Comparison of ENCODE assay signal across 8 cellular contexts in the genomic region with DNA sequence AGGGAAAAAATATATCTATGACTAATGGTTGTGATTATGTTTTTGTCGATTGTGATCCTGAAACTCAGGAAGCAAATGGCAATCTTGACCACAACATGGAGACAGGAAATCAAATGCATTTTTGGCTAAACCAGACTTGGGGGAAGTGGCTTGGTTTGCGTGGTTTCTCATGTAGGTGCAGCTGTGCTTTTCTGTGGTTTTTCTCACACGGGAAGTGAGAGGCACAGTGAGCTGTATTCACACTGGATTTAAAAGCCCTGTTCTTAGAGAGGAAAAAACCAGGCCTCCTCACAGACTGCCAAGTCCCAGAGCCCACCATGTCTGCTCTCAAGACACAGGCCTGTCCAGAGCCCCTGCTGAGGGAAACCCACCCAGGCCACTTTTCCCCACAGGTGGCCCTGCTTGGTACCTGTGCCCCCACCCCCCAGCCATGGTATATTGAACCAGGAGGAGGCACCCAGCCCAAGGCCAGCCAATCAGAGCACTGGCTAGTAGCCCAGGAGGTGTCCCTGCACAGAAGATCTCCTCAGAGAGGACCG. TPM values are rescaled to one million over a fixed set of nuclear protein-coding genes. Genes with fewer than 3 reads are reported as not detected.
DNase-seq lines count a peak whose midpoint lies in the region; ATAC-seq and TF ChIP-seq lines count a peak whose summit lies in the region.

No MANE protein-coding gene starts in this region.

- peak overlapping the region; percentile 89 for H4K91ac ChIP-seq in IMR-90 (ENCODE audit: insufficient read depth, low read depth, low read length)

- CTCF ChIA-PET in CD4-positive, alpha-beta memory T cell (lab: Charles Lee; ENCODE audit: partially characterized antibody): interaction anchor here (1.6 to 2.3 kb wide), 2 partner anchors 18 to 20 kb away, joined by 4 to 14 read pairs; no protein-coding TSS in a partner anchor
- CTCF ChIA-PET in IMR-90 (lab: Yijun Ruan, JAX): no interaction called here

- H3K27me3 ChIP-seq in CD4-positive, alpha-beta memory T cell (ENCODE audit: insufficient read depth, low read length): no peaks in the 10 kb centered on the region
- no peaks in the 10 kb centered on the region for H3K27me3 ChIP-seq in IMR-90 (ENCODE audit: control insufficient read depth, insufficient read depth, low read length)
- no peaks in the 10 kb centered on the region for H3K27me3 ChIP-seq in psoas muscle (ENCODE audit: insufficient read depth in 3 of 3, low read length in 2 of 3)

- H3K36me3 ChIP-seq in CD4-positive, alpha-beta memory T cell (ENCODE audit: insufficient read depth, low read length): no peaks in the 10 kb centered on the region
- H3K36me3 ChIP-seq in IMR-90 (ENCODE audit: control insufficient read depth, insufficient read depth, low read length) (no peaks in the 10 kb centered on the region), psoas muscle (ENCODE audit: insufficient read depth in 1 of 2, low read depth in 1 of 2) (no peaks in the 10 kb centered on the region)

- peak overlapping the region; percentile 96 for H2BK5ac ChIP-seq in IMR-90 (ENCODE audit: low read depth, low read length, poor library complexity, severe bottlenecking)

- H2AFZ ChIP-seq in IMR-90 (replicated peaks; ENCODE audit: low read length, poor library complexity): peak overlapping the region; percentile 0

- H3K4me1 ChIP-seq in CD4-positive, alpha-beta memory T cell (ENCODE audit: insufficient read depth, low read length): peaks cover 45% of the 10 kb centered on the region
- H3K4me1 ChIP-seq in IMR-90 (ENCODE audit: control insufficient read depth, insufficient read depth, low read length) (peaks cover 22% of the 10 kb centered on the region), psoas muscle (peaks cover 32% of the 10 kb centered on the region)

- H2BK20ac ChIP-seq in IMR-90 (ENCODE audit: low read depth, low read length): peak overlapping the region; percentile 79

- peak; percentile 18; the same call in 1 of the 2 replicates for TF ChIP-seq RAD21 in IMR-90 (IDR thresholded peaks at IDR 0.05; ENCODE audit: low read length)

- H4K5ac ChIP-seq in IMR-90 (ENCODE audit: low read depth, low read length): peak overlapping the region; percentile 45

- peaks cover 5 to 23% of the 10 kb centered on the region in 2 experiments for H3K79me1 ChIP-seq in IMR-90 (ENCODE audit: low read depth in 1 of 2, low read length in 2 of 2)

- H3K4me3 Mint-ChIP-seq in CD4-positive, alpha-beta memory T cell: peak overlapping the region; percentile 58 to 88 (median 78)

- peaks cover 0 to 5% of the 10 kb centered on the region in 2 donors for H3K27me3 Mint-ChIP-seq in CD4-positive, alpha-beta memory T cell

- H2BK120ac ChIP-seq in IMR-90 (ENCODE audit: low read depth, low read length): peak overlapping the region; percentile 78

- peak overlapping the region; percentile 36 to 84 (median 76) for H3K27ac Mint-ChIP-seq in CD4-positive, alpha-beta memory T cell

- H3K18ac ChIP-seq in IMR-90 (ENCODE audit: low read depth, low read length): peak overlapping the region; percentile 18

- in situ Hi-C loops in IMR-90 (cut with MboI; ENCODE audit: low sequenced_read_pairs): loop anchor here (10.0 to 25.0 kb wide), 3 partner anchors 157 to 590 kb away; no protein-coding TSS in a partner anchor

- WGBS in IMR-90 (ENCODE audit: extremely low coverage in 2 of 2, insufficient read length in 1 of 2), 2 experiments: 0% methylated on average over 1 of the region's 4 CpGs; no CpG with 5 or more reads in 1 of the 2 experiments
- WGBS in psoas muscle, 3 donors: 31 to 47% (median 34%) methylated on average over 4 of the region's 4 CpGs

- H3K27ac ChIP-seq in CD4-positive, alpha-beta memory T cell (ENCODE audit: low read depth, low read length): no peak overlapping the region
- peak overlapping the region; percentile 98 for H3K27ac ChIP-seq in IMR-90 (ENCODE audit: insufficient read depth, low read length)
- peak overlapping the region; percentile 93 for H3K27ac ChIP-seq in psoas muscle

- H4K8ac ChIP-seq in IMR-90 (ENCODE audit: low read depth in 2 of 2, low read length in 2 of 2): peak overlapping the region; percentile 38 to 86; a peak in 3 of 4 replicates

- ATAC-seq in GM21390 (IDR thresholded peaks at IDR 0.05; ENCODE audit: unreplicated experiment): peak; percentile 92
- ATAC-seq in IMR-90 (ENCODE audit: low read depth): peak; percentile 38
- peak in 1 of 4 donors; percentile 40 for ATAC-seq in psoas muscle

- 0 out of 2 replicates have a peak, but pooled peaks cover 3% of the 10 kb centered on the region for H4K20me1 ChIP-seq in IMR-90 (ENCODE audit: insufficient read depth, low read length)

- intact Hi-C loops in CD4-positive, alpha-beta memory T cell (cut with micrococcal nuclease): loop anchor here (2.0 to 5.0 kb wide), 2 partner anchors 17 to 35 kb away; no protein-coding TSS in a partner anchor
- intact Hi-C loops in IMR-90 (cut with micrococcal nuclease): loop anchor here (1.0 kb wide), 2 partner anchors 11 to 16 kb away; no protein-coding TSS in a partner anchor
- intact Hi-C loops in psoas muscle (cut with DNase I): no loop called here

- peak; percentile 62 to 74 (median 70) for DNase-seq in CD4-positive, alpha-beta memory T cell
- peak; percentile 99 for DNase-seq in IMR-90
- DNase-seq in activated CD4-positive, alpha-beta T cell treated with anti-CD3 and anti-CD28 coated beads for 48 hours: peak; percentile 62
- peak; percentile 83 to 99 for DNase-seq in dermis microvascular lymphatic vessel endothelial cell (ENCODE audit: low read depth in 2 of 2)
- no peak for DNase-seq in psoas muscle
- no peak for DNase-seq in GM19240 (ENCODE audit: insufficient read length, low spot score)
- no peak for DNase-seq in NCI-H1436 treated with DMSO at 0.1 percent for 48 hours (lab: John Stamatoyannopoulos, UW)

- BruUV-seq in IMR-90 (replicated peaks; lab: Mats Ljungman, UMichigan): no TSS peak

- H2BK15ac ChIP-seq in IMR-90 (ENCODE audit: low read depth, low read length): peak overlapping the region; percentile 83; the same call in 2 of the 3 replicates

- H2AK9ac ChIP-seq in IMR-90 (replicated peaks; ENCODE audit: low read depth, low read length, poor library complexity): peak overlapping the region; percentile 87

- peak overlapping the region; percentile 66 for H3K23ac ChIP-seq in IMR-90 (ENCODE audit: low read depth, low read length)

- no peak overlapping the region for H3K4me3 ChIP-seq in CD4-positive, alpha-beta memory T cell (ENCODE audit: low read length in 2 of 2)
- H3K4me3 ChIP-seq in IMR-90 (ENCODE audit: insufficient read depth, low read depth, low read length) (no peak overlapping the region), psoas muscle (peak overlapping the region; percentile 30)

- H3K56ac ChIP-seq in IMR-90 (ENCODE audit: extremely low read depth, insufficient read depth, low read length): peak overlapping the region; percentile 89

- peak overlapping the region; percentile 84 for H3K4ac ChIP-seq in IMR-90 (ENCODE audit: low read depth, low read length)

- peak overlapping the region; percentile 66; the same call in 1 of the 2 replicates for H3K9ac ChIP-seq in IMR-90 (ENCODE audit: low read depth, low read length)

- peak overlapping the region; percentile 37; the same call in 1 of the 2 replicates for H3K4me2 ChIP-seq in IMR-90 (ENCODE audit: low read depth, low read length)

- peak; percentile 65 for TF ChIP-seq POLR2A in IMR-90 (IDR thresholded peaks at IDR 0.05; ENCODE audit: low read depth, low read length)

- H3K9me3 Mint-ChIP-seq in CD4-positive, alpha-beta memory T cell: no peaks in the 10 kb centered on the region

- peaks cover 34 to 55% (median 47%) of the 10 kb centered on the region in 4 donors for H3K4me1 Mint-ChIP-seq in CD4-positive, alpha-beta memory T cell

- peaks cover 32% of the 10 kb centered on the region for H3K9me1 ChIP-seq in IMR-90 (ENCODE audit: insufficient read depth, low read length)

- H3K9me3 ChIP-seq in CD4-positive, alpha-beta memory T cell (ENCODE audit: control insufficient read depth in 1 of 2, low read length in 2 of 2): no peaks in the 10 kb centered on the region
- no peaks in the 10 kb centered on the region for H3K9me3 ChIP-seq in IMR-90 (ENCODE audit: control insufficient read depth, insufficient read depth, low read length)
- no peaks in the 10 kb centered on the region for H3K9me3 ChIP-seq in psoas muscle

- peak overlapping the region; percentile 93 for H3K14ac ChIP-seq in IMR-90 (replicated peaks; ENCODE audit: low read depth, low read length)

- H3K36me3 Mint-ChIP-seq in CD4-positive, alpha-beta memory T cell: peaks cover 0 to 22% of the 10 kb centered on the region in 2 donors

- peak overlapping the region; percentile 56 for H2AK5ac ChIP-seq in IMR-90 (ENCODE audit: low read depth, low read length)

- dilution Hi-C loops in IMR-90 (cut with HindIII; ENCODE audit: low sequenced_read_pairs, unreplicated experiment): no loop called here

- TF ChIP-seq CTCF in IMR-90 (conservative IDR thresholded peaks at IDR 0.05; ENCODE audit: low read depth, low read length) (no peak), psoas muscle (IDR thresholded peaks at IDR 0.05) (no peak)

- POLR2A ChIA-PET in CD4-positive, alpha-beta memory T cell (lab: Charles Lee; ENCODE audit: partially characterized antibody): interaction anchor here (0.6 to 2.5 kb wide), 9 partner anchors 16 to 150 kb away, joined by 3 to 8 read pairs (median 4); a partner anchor contains a TSS
- POLR2A ChIA-PET in IMR-90 (lab: Charles Lee; ENCODE audit: unreplicated experiment): interaction anchor here (0.5 kb wide), 1 partner anchor 152 kb away, joined by 4 read pairs; no protein-coding TSS in a partner anchor

TF ChIP-seq in IMR-90, 13 proteins besides CTCF, POLR2A, EP300 and RAD21 (continues in another document):
- TF ChIP-seq MXI1 (IDR thresholded peaks at IDR 0.05; ENCODE audit: borderline replicate concordance, low read depth, low read length): no peak

RNA-seq across cellular contexts. Expression of a gene that starts 46.2 kb away (rescaled TPM):
- total RNA-seq in CD4-positive, alpha-beta memory T cell: 10 to 100 TPM; 23.5 to 27.4 TPM
- polyA plus RNA-seq in CD4-positive, alpha-beta memory T cell: 10 to 100 TPM; 23.4 to 40.5 TPM
- total RNA-seq in IMR-90 (2012; rRNA removed): 14.2 and 21.1 TPM in 2 replicates
- polyA plus RNA-seq in IMR-90 (2012; rRNA removed): 12.0 and 14.8 TPM in 2 replicates
- polyA plus RNA-seq in IMR-90 (2012; cell fraction: cytosol; rRNA removed): 9.0 and 13.6 TPM in 2 replicates
- polyA plus RNA-seq in IMR-90 (2012; cell fraction: nucleus; rRNA removed; ENCODE audit: low replicate concordance): 7.5 and 11.5 TPM in 2 replicates
- total RNA-seq in dermis microvascular lymphatic vessel endothelial cell: 32.6 and 43.6 TPM in 2 replicates
- total RNA-seq in psoas muscle: 10 to 100 TPM in 2 of 4 donors, 1 to 10 TPM in 2; 8.6 to 15.2 (median 10.5) TPM
- polyA plus RNA-seq in psoas muscle: 10 to 100 TPM in 1 of 3 donors, 1 to 10 TPM in 2; 6.3 to 12.7 (median 8.7) TPM

RNA-seq across cellular contexts. Expression of a gene that starts 46.3 kb away (rescaled TPM):
- 10 to 100 TPM; 37.6 to 44.4 TPM for total RNA-seq in CD4-positive, alpha-beta memory T cell
- polyA plus RNA-seq in CD4-positive, alpha-beta memory T cell: 10 to 100 TPM; 36.8 to 43.6 TPM
- total RNA-seq in IMR-90 (2012; rRNA removed) (28.1 and 31.4 TPM in 2 replicates), dermis microvascular lymphatic vessel endothelial cell (27.8 and 33.4 TPM in 2 replicates), psoas muscle (10 to 100 TPM; 14.0 to 20.2 (median 17.8) TPM)
- polyA plus RNA-seq in IMR-90 (2012; rRNA removed) (9.9 and 11.1 TPM in 2 replicates), psoas muscle (10 to 100 TPM in 2 of 3 donors, 1 to 10 TPM in 1; 8.2 to 20.2 (median 11.1) TPM)
- 5.4 and 7.0 TPM in 2 replicates for polyA plus RNA-seq in IMR-90 (2012; cell fraction: cytosol; rRNA removed)
- 7.2 and 16.3 TPM in 2 replicates for polyA plus RNA-seq in IMR-90 (2012; cell fraction: nucleus; rRNA removed; ENCODE audit: low replicate concordance)

Comparison
In these comparisons a context has a peak if more than half of its experiments do, and no peak if none do; other contexts are left out.
1. DNase-seq: peak in CD4-positive, alpha-beta memory T cell (5 of 5), IMR-90 (single experiment), activated CD4-positive, alpha-beta T cell treated with anti-CD3 and anti-CD28 coated beads for 48 hours (single experiment) and dermis microvascular lymphatic vessel endothelial cell (2 of 2); none in psoas muscle (0 of 2), GM19240 (single experiment) and NCI-H1436 treated with DMSO at 0.1 percent for 48 hours (single experiment).
2. intact Hi-C loops: an anchor here in CD4-positive, alpha-beta memory T cell (2.0 to 5.0 kb wide) and IMR-90 (1.0 kb wide); none called in psoas muscle.